Comparison of ENCODE assay signal across 16 cellular contexts in the genomic region with DNA sequence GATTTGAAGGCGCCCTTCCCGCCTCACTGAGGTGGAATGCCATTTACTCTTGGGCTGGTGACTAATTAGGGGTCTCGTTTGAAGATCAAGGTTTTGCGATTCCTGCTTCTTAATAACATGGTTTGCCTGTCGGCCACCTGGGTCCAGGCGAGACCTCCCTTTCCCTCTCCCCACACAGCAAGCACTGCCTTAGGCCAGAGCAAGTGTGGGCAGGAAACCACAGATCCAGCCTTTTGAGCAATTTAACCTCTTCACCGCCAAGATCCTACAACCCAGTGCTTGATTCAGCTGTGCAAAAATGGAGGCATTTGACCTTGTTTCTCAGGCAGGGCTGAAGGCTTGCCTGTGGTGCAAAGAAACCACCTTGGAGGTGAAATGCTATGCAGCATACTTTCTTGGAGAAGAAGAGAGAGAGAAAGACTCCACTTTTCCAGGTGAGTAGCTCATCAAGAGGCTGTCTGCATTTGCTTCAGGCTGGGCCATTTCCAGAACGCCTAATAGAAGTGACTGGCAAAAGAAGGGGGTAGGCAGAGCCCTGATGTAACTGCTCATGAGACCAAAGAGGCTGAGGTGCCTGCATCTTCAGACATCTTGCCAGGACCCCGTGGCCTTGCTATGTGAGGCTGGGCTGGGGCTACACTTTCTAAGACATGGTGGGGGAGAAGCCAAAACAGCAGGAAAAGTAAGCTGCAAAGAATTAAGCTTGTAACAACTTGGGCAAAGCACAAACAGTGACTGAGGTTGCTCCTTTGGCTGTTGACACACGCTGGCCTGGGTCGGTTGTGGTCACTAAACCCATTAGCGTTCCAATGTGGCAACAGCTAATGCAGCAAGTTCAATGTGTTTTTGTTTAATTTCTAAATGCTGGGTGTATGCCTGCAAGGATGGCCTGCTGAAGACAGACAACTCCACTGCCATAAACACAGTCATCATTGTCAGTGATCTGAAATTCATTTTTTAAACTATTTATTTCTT. TPM values are rescaled to one million over a fixed set of nuclear protein-coding genes. Genes with fewer than 3 reads are reported as not detected.
DNase-seq lines count a peak whose midpoint lies in the region; ATAC-seq and TF ChIP-seq lines count a peak whose summit lies in the region.
"Had no signal": no experiment of that assay in that cellular context is flagged by ENCODE, and none has a peak within 500 bp of the region (broad histone marks: within the 10 kb centered on the region; RNA-seq: fewer than 3 reads in every experiment).

No MANE protein-coding gene starts in this region.

- H3K27ac ChIP-seq in right lobe of liver, result no peak overlapping the region
- H3K27ac ChIP-seq: spleen, uterus had no signal

- H3K4me1 Mint-ChIP-seq in immature natural killer cell, result no peaks in the 10 kb centered on the region
- H3K4me1 Mint-ChIP-seq: natural killer cell had no signal

- no peaks in the 10 kb centered on the region for H3K36me3 ChIP-seq in right lobe of liver
- H3K36me3 ChIP-seq: BE2C, spleen, uterus had no signal

- H3K36me3 Mint-ChIP-seq in immature natural killer cell, result no peaks in the 10 kb centered on the region
- H3K36me3 Mint-ChIP-seq: natural killer cell had no signal

- H3K9me3 Mint-ChIP-seq in immature natural killer cell, result peaks cover 0 to 7% (median 1%) of the 10 kb centered on the region in 6 donors

- H3K27me3 Mint-ChIP-seq in immature natural killer cell (ENCODE audit: low read depth in 3 of 3), result peaks cover 0 to 8% (median 0%) of the 10 kb centered on the region in 3 donors

- peak; percentile 60 for DNase-seq in AG09309 (ENCODE audit: low read depth)
- DNase-seq in HFF-Myc (ENCODE audit: extremely low read depth, low read depth), result peak; percentile 80
- DNase-seq in astrocyte of the hippocampus (ENCODE audit: low read depth, low spot score), result peak; percentile 67
- DNase-seq in right lobe of liver, result peak in 2 of 3 donors; percentile 62 to 66
- DNase-seq in stimulated activated CD4-positive, alpha-beta T cell treated with anti-CD3 and anti-CD28 coated beads, Interleukin-1b, Interleukin-23, amount 100 ng/mL, for 48 hours, result no peak
- no peak for DNase-seq in germinal center (ENCODE audit: low spot score)
- no peak for DNase-seq in immature natural killer cell
- DNase-seq: activated CD4-positive, CD25-positive, alpha-beta regulatory T cell; BE2C; natural killer cell; NCI-H1105; NCI-H82; SK-N-SH; spleen; uterus had no signal

- 24% methylated on average over 7 of the region's 12 CpGs for WGBS in right lobe of liver (ENCODE audit: insufficient coverage, low coverage, low lambda C conversion rate, missing lambda C conversion rate)

- ATAC-seq in right lobe of liver, result peak; percentile 53 to 72 (median 62)
- ATAC-seq in GM18909 (IDR thresholded peaks at IDR 0.05; ENCODE audit: poor library complexity, unreplicated experiment), result no peak
- ATAC-seq: natural killer cell had no signal

- no peak overlapping the region for H3K4me3 Mint-ChIP-seq in immature natural killer cell
- H3K4me3 Mint-ChIP-seq: natural killer cell had no signal

- no peaks in the 10 kb centered on the region for H3K27me3 ChIP-seq in right lobe of liver
- H3K27me3 ChIP-seq: BE2C, uterus had no signal

- no peak overlapping the region for H3K27ac Mint-ChIP-seq in immature natural killer cell
- H3K27ac Mint-ChIP-seq: natural killer cell had no signal

- no peaks in the 10 kb centered on the region for H3K9me3 ChIP-seq in right lobe of liver
- H3K9me3 ChIP-seq: BE2C, SK-N-SH, spleen, uterus had no signal

- no peak for TF ChIP-seq CTCF in AG09309 (IDR thresholded peaks at IDR 0.05; ENCODE audit: control insufficient read depth, insufficient read depth, low read depth, low read length, missing control alignments)
- no peak for TF ChIP-seq CTCF in HFF-Myc (IDR thresholded peaks at IDR 0.05; ENCODE audit: low read depth, low read length, missing control alignments)
- no peak for TF ChIP-seq CTCF in right lobe of liver (IDR thresholded peaks at IDR 0.05)

- H3K4me3 ChIP-seq in AG09309 (ENCODE audit: control insufficient read depth, low read depth, low read length) (no peak overlapping the region), HFF-Myc (replicated peaks; ENCODE audit: low read depth, low read length) (no peak overlapping the region), right lobe of liver (no peak overlapping the region)
- H3K4me3 ChIP-seq: spleen, uterus had no signal

- no peak for TF ChIP-seq POLR2A in right lobe of liver (IDR thresholded peaks at IDR 0.05)

- H3K4me1 ChIP-seq in right lobe of liver, result peaks cover 0 to 28% (median 8%) of the 10 kb centered on the region in 4 donors
- H3K4me1 ChIP-seq: BE2C, spleen, uterus had no signal

- intact Hi-C loops in right lobe of liver (cut with DNase I), result no loop called here

RNA-seq across cellular contexts. Expression of a gene that starts 34.3 kb away (rescaled TPM):
- 1 to 10 TPM in 5 of 6 experiments, under 1 TPM in 1; 0.64 to 3.6 (median 2.4) TPM for total RNA-seq in right lobe of liver
- not detected for polyA plus RNA-seq in immature natural killer cell
- total RNA-seq: natural killer cell had no signal

Comparison
In these comparisons a context has a peak if more than half of its experiments do, and no peak if none do; other contexts are left out.
1. DNase-seq: peak in AG09309 (single experiment), HFF-Myc (single experiment), astrocyte of the hippocampus (single experiment) and right lobe of liver (2 of 3); none in stimulated activated CD4-positive, alpha-beta T cell treated with anti-CD3 and anti-CD28 coated beads, Interleukin-1b, Interleukin-23, amount 100 ng/mL, for 48 hours (single experiment), germinal center (single experiment) and immature natural killer cell (0 of 3).